8 cellular contexts compared by ENCODE assay signal in genomic region chr14:21165670-21166069, GRCh38. TPM values are rescaled to one million over a fixed set of nuclear protein-coding genes. Genes with fewer than 3 reads are reported as not detected.
"Had no signal": no experiment of that assay in that cellular context is flagged by ENCODE, and none has a peak within 500 bp of the region (broad histone marks: within the 10 kb centered on the region; RNA-seq: fewer than 3 reads in every experiment).

No MANE protein-coding gene starts in this region.

RNA-seq across cellular contexts. Expression of gene OR5AU1, which starts 9.8 kb away (rescaled TPM):
- total RNA-seq: HepG2, HT1080, K562, M059J, OCI-LY7, PC-3, SJSA1 had no signal
- polyA plus RNA-seq: HepG2, IgD-negative memory B cell, K562 had no signal
